ENCODE assay signal across 8 cellular contexts in the genomic region with DNA sequence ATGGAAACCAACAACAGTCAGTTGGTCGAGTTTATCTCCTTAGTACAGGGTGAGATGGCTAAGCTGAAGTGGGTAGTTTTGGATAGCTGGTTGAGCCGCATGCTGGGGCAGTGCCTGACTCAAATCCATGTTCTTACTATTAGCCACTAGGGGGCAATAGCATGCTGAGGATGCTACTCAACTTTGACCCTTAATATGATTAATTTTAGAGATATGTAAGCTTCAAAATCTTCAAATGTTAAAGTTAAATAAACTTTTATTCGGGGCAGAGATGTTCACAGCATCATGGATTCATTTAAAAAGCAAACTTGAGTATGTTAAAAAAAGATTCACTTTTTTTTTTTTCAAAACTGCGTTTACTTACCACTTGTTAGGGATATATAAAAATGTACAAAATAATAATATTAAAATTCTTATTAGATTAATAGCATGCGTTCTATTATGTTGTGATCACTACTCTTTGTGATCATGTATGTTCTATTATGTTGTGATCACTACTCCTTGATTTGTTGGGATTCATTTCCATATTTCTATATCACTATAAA. TPM values are rescaled to one million over a fixed set of nuclear protein-coding genes. Genes with fewer than 3 reads are reported as not detected.
DNase-seq lines count a peak whose midpoint lies in the region; ATAC-seq and TF ChIP-seq lines count a peak whose summit lies in the region.
"Had no signal": no experiment of that assay in that cellular context is flagged by ENCODE, and none has a peak within 500 bp of the region (broad histone marks: within the 10 kb centered on the region; RNA-seq: fewer than 3 reads in every experiment).

No MANE protein-coding gene starts in this region.

- ATAC-seq in GM21515 (IDR thresholded peaks at IDR 0.05; ENCODE audit: unreplicated experiment) = peak; percentile 73
- ATAC-seq in memory B cell (ENCODE audit: low read depth) = peak; percentile 72

- DNase-seq in EH (ENCODE audit: low read depth) = peak; percentile 63
- peak; percentile 58 to 59 for DNase-seq in Kasumi-1 (lab: John Stamatoyannopoulos, UW)
- peak; percentile 21 for DNase-seq in SKM-1 treated with dmso at 0.1 percent for 144 hours (lab: John Stamatoyannopoulos, UW; ENCODE audit: unreplicated experiment)
- DNase-seq in dedifferentiated amniotic fluid mesenchymal stem cell (ENCODE audit: extremely low spot score) = peak; percentile 26
- DNase-seq in memory B cell (ENCODE audit: low spot score in 2 of 2) = peak in 1 of 2 donors; percentile 2
- no peak for DNase-seq in type B pancreatic cell (ENCODE audit: extremely low spot score, unreplicated experiment)

- H3K27ac Mint-ChIP-seq in memory B cell (no peak overlapping the region), type B pancreatic cell (peak overlapping the region; percentile 98)
- H3K27ac Mint-ChIP-seq: activated naive CD8-positive, alpha-beta T cell had no signal

- peaks cover 2% of the 10 kb centered on the region for H3K4me1 Mint-ChIP-seq in memory B cell
- peaks cover 16% of the 10 kb centered on the region for H3K4me1 Mint-ChIP-seq in type B pancreatic cell (ENCODE audit: unreplicated experiment)

- H3K4me3 Mint-ChIP-seq in memory B cell = no peak overlapping the region
- no peak overlapping the region for H3K4me3 Mint-ChIP-seq in type B pancreatic cell
- H3K4me3 Mint-ChIP-seq: activated naive CD8-positive, alpha-beta T cell had no signal

- no peaks in the 10 kb centered on the region for H3K9me3 Mint-ChIP-seq in memory B cell
- H3K9me3 Mint-ChIP-seq in type B pancreatic cell = no peaks in the 10 kb centered on the region

- TF ChIP-seq CTCF in type B pancreatic cell (conservative IDR thresholded peaks at IDR 0.05) = peak; percentile 93

- no peaks in the 10 kb centered on the region for H3K36me3 Mint-ChIP-seq in memory B cell
- H3K36me3 Mint-ChIP-seq in type B pancreatic cell = no peaks in the 10 kb centered on the region
- H3K36me3 Mint-ChIP-seq: activated naive CD8-positive, alpha-beta T cell had no signal

- H3K27me3 Mint-ChIP-seq in memory B cell (peaks cover 7% of the 10 kb centered on the region), type B pancreatic cell (no peaks in the 10 kb centered on the region)

RNA-seq across cellular contexts. Expression of a gene that starts 57.0 kb away (rescaled TPM):
- 1.1 TPM in 1 of 2 replicates, not detected in the other for total RNA-seq in type B pancreatic cell (ENCODE audit: low replicate concordance)
